Comparison of ENCODE assay signal across 8 cellular contexts in the genomic region with DNA sequence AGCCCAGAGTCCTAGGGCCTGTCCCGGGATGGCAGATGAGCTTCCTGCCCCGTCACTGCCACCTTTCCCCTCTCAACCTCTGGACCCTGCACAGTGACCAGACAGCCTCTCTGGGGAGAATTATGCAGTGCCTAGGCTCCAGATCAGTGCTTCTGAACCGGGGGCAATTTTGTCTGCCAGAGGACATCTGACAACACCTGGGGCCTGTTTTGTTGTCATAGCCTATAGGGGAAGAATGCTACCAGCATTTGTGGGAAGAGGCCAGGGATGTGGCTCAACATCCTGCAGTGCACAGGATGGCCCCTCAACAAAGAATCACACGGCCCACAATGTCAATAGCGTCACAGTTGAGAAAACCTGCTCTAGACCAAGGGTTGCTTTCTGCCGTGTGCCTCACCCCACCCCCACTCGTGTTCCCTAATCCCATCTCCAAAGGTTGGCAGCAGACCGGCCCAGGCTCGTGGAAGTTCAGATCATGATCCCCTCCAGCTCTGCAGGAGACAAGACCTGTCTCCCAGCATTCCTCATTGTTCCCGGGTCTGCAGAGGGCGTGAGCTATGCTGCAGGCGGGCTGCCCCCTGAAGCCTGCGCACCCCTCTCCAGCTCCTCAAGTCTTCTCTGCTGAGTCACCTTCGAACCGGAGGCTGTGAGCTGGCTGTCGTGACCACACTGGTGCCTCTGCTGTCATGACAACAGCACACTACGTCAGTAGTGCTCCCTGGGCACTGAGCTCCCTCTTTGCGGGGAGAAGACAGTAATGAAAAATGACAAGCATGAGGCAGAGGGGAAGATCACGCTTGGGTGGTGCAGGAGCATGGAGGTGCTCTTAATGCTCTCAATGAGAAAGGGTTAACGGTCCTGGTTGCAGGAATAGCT. TPM values are rescaled to one million over a fixed set of nuclear protein-coding genes. Genes with fewer than 3 reads are reported as not detected.
DNase-seq lines count a peak whose midpoint lies in the region; TF ChIP-seq lines count a peak whose summit lies in the region.

No MANE protein-coding gene starts in this region.

- DNase-seq in AG04450 (ENCODE audit: low read depth, low spot score) (peak; percentile 88), NCI-H2107 treated with DMSO at 0.1 percent for 48 hours (lab: John Stamatoyannopoulos, UW; ENCODE audit: unreplicated experiment) (peak; percentile 46), cerebellum (ENCODE audit: low spot score) (peak; percentile 81), kidney tubule cell (ENCODE audit: low spot score) (peak; percentile 99), HuH-7.5 (ENCODE audit: low spot score) (no peak)
- peak; percentile 73 for DNase-seq in activated CD4-positive, alpha-beta T cell treated with anti-CD3 and anti-CD28 coated beads for 24 hours (ENCODE audit: low read depth in 2 of 2)
- peak; percentile 60 to 84 (median 70) for DNase-seq in stimulated activated CD4-positive, alpha-beta T cell treated with anti-CD3 and anti-CD28 coated beads, Interleukin-1b, Interleukin-23, amount 100 ng/mL, for 24 hours (ENCODE audit: low read depth in 4 of 4, low spot score in 1 of 4)

- H3K9me3 ChIP-seq in AG04450 (ENCODE audit: control insufficient read depth, insufficient read depth, low read length): peaks cover 7% of the 10 kb centered on the region; the same call in 1 of the 2 replicates

- POLR2A ChIA-PET in AG04450 (lab: Yijun Ruan, JAX): interaction anchor here (0.7 to 2.6 kb wide), 10 partner anchors 16 to 340 kb away, joined by 3 to 22 read pairs (median 4); a partner anchor contains a TSS

- H3K27me3 ChIP-seq in AG04450 (ENCODE audit: control insufficient read depth, insufficient read depth, low read length): no peaks in the 10 kb centered on the region

- no peak for TF ChIP-seq CTCF in AG04450 (IDR thresholded peaks at IDR 0.05; ENCODE audit: low read depth, low read length)

- CTCF ChIA-PET in AG04450 (lab: Charles Lee): interaction anchor here (0.9 kb wide), 1 partner anchor 109 kb away, joined by 3 read pairs; no protein-coding TSS in a partner anchor

- H3K27ac ChIP-seq in AG04450 (ENCODE audit: low read depth, low read length): peak overlapping the region; percentile 95

- H3K4me3 ChIP-seq in AG04450 (ENCODE audit: low read depth, low read length): peak overlapping the region; percentile 60

- peak; percentile 23 for TF ChIP-seq POLR2A in GM19099 (IDR thresholded peaks at IDR 0.05; ENCODE audit: extremely low read depth, insufficient read length, low read depth)

RNA-seq across cellular contexts. Expression of a gene that starts 2.0 kb away (rescaled TPM):
- 9,160 and 11,356 TPM in 2 replicates for polyA plus RNA-seq in AG04450 (2011; rRNA removed)
- 15,456 and 19,888 TPM in 2 replicates for polyA minus RNA-seq in AG04450 (2011; rRNA and poly(A)+ RNA removed)
- total RNA-seq in cerebellum: 1,321 TPM

RNA-seq across cellular contexts. Expression of a gene that starts 23.6 kb away (rescaled TPM):
- 23.8 and 24.2 TPM in 2 replicates for polyA plus RNA-seq in AG04450 (2011; rRNA removed)
- polyA minus RNA-seq in AG04450 (2011; rRNA and poly(A)+ RNA removed): 17.8 and 18.2 TPM in 2 replicates
- 6.5 TPM for total RNA-seq in cerebellum

RNA-seq across cellular contexts. Expression of a gene that starts 35.8 kb away (rescaled TPM):
- 35.7 and 41.3 TPM in 2 replicates for polyA plus RNA-seq in AG04450 (2011; rRNA removed)
- 31.7 and 43.9 TPM in 2 replicates for polyA minus RNA-seq in AG04450 (2011; rRNA and poly(A)+ RNA removed)
- 10.3 TPM for total RNA-seq in cerebellum

RNA-seq across cellular contexts. Expression of a gene that starts 38.4 kb away (rescaled TPM):
- polyA plus RNA-seq in AG04450 (2011; rRNA removed): 36.1 and 38.4 TPM in 2 replicates
- 55.6 and 63.1 TPM in 2 replicates for polyA minus RNA-seq in AG04450 (2011; rRNA and poly(A)+ RNA removed)
- 22.3 TPM for total RNA-seq in cerebellum

RNA-seq across cellular contexts. Expression of a gene that starts 39.2 kb away (rescaled TPM):
- polyA plus RNA-seq in AG04450 (2011; rRNA removed): 120 and 165 TPM in 2 replicates
- polyA minus RNA-seq in AG04450 (2011; rRNA and poly(A)+ RNA removed): 30.0 and 35.1 TPM in 2 replicates
- 22.6 TPM for total RNA-seq in cerebellum
